Comparison of ENCODE assay signal across 1 cellular context in genomic region chr11:62574363-62575057, GRCh38.
A peak's percentile ranks its signal among the peaks of the same experiment; 100 is the strongest.
TF ChIP-seq lines count a peak whose summit lies in the region.

No MANE protein-coding gene starts in this region.

TF ChIP-seq in K562, 482 proteins besides CTCF, POLR2A, EP300 and RAD21 (continues in another document):
- peak; percentile 21; the same call in 1 of the 2 replicates for TF ChIP-seq SMARCA4 (IDR thresholded peaks at IDR 0.05)
- TF ChIP-seq KDM4B (IDR thresholded peaks at IDR 0.05; ENCODE audit: borderline replicate concordance in 2 of 2, low read depth in 1 of 2) = 0 out of 4 replicates have a peak, but pooled peaks of 1 of the 2 experiments have one; percentile 2
- TF ChIP-seq CREM (IDR thresholded peaks at IDR 0.05; ENCODE audit: low read depth) = peak; percentile 2; the same call in 1 of the 2 replicates
- no peak for TF ChIP-seq BCLAF1 (IDR thresholded peaks at IDR 0.05; ENCODE audit: borderline replicate concordance in 1 of 2, control insufficient read depth in 1 of 2, low read depth in 2 of 2, low read length in 1 of 2)
- TF ChIP-seq TAF9B (IDR thresholded peaks at IDR 0.05; ENCODE audit: partially characterized antibody) = no peak
- TF ChIP-seq ZHX1 (conservative IDR thresholded peaks at IDR 0.05; ENCODE audit: low read length) = no peak
- 0 out of 2 replicates have a peak, but pooled peaks have one; percentile 16 for TF ChIP-seq ZBTB9 (CRISPR knock-in tag; IDR thresholded peaks at IDR 0.05)
- TF ChIP-seq LCOR (CRISPR knock-in tag; IDR thresholded peaks at IDR 0.05) = peak; percentile 17; the same call in 1 of the 2 replicates
- TF ChIP-seq DDX20 (tag; IDR thresholded peaks at IDR 0.05; ENCODE audit: low read depth) = no peak
- peak; percentile 93; the same call in 1 of the 2 replicates for TF ChIP-seq CREB3L1 (IDR thresholded peaks at IDR 0.05; ENCODE audit: borderline replicate concordance, low read depth)
- TF ChIP-seq MXI1 (IDR thresholded peaks at IDR 0.05; ENCODE audit: low read depth, low read length) = 0 out of 2 replicates have a peak, but pooled peaks have one; percentile 25
- TF ChIP-seq THAP7 (CRISPR knock-in tag; IDR thresholded peaks at IDR 0.05) = no peak
- TF ChIP-seq ZNF76 (CRISPR knock-in tag; IDR thresholded peaks at IDR 0.05; ENCODE audit: borderline replicate concordance) = no peak
- 0 out of 2 replicates have a peak, but pooled peaks have one; percentile 19 for TF ChIP-seq MYNN (IDR thresholded peaks at IDR 0.05)
- no peak for TF ChIP-seq MYNN (CRISPR knock-in tag; IDR thresholded peaks at IDR 0.05)
- TF ChIP-seq HDAC1 (IDR thresholded peaks at IDR 0.05) = peak in 1 of 2 experiments; percentile 10; a peak in 2 of 4 replicates
- TF ChIP-seq RBM39 (optimal IDR thresholded peaks at IDR 0.05; ENCODE audit: low read depth, low read length) = peak; percentile 81
- peak; percentile 56 for TF ChIP-seq MEIS2 (IDR thresholded peaks at IDR 0.05; ENCODE audit: partially characterized antibody)
- TF ChIP-seq ZNF764 (CRISPR knock-in tag; IDR thresholded peaks at IDR 0.05; ENCODE audit: low read depth) = 0 out of 2 replicates have a peak, but pooled peaks have one; percentile 12
- TF ChIP-seq ESRRB (CRISPR knock-in tag; IDR thresholded peaks at IDR 0.05; ENCODE audit: borderline replicate concordance) = no peak
- TF ChIP-seq ZNF696 (CRISPR knock-in tag; conservative IDR thresholded peaks at IDR 0.05) = 0 out of 2 replicates have a peak, but pooled peaks have one; percentile 63
- TF ChIP-seq SMARCE1 (IDR thresholded peaks at IDR 0.05) = 0 out of 2 replicates have a peak, but pooled peaks have one; percentile 6
- TF ChIP-seq NKRF (IDR thresholded peaks at IDR 0.05; ENCODE audit: borderline replicate concordance) = peak; percentile 29; the same call in 1 of the 2 replicates
- TF ChIP-seq CREB5 (CRISPR knock-in tag; IDR thresholded peaks at IDR 0.05) = 0 out of 2 replicates have a peak, but pooled peaks have one; percentile 34
- TF ChIP-seq PBX2 (CRISPR knock-in tag; IDR thresholded peaks at IDR 0.05; ENCODE audit: low read depth) = no peak
- TF ChIP-seq PBX2 (tag; conservative IDR thresholded peaks at IDR 0.05; ENCODE audit: low read depth) = 0 out of 2 replicates have a peak, but pooled peaks have one; percentile 13
- TF ChIP-seq SIN3B (IDR thresholded peaks at IDR 0.05; ENCODE audit: low read depth) = 0 out of 2 replicates have a peak, but pooled peaks have one; percentile 34
- peak; percentile 43; the same call in 1 of the 2 replicates for TF ChIP-seq NR2C1 (IDR thresholded peaks at IDR 0.05)
- no peak for TF ChIP-seq NR2C1 (tag; IDR thresholded peaks at IDR 0.05)
- peak; percentile 35; the same call in 1 of the 2 replicates for TF ChIP-seq ZBTB7A (IDR thresholded peaks at IDR 0.05; ENCODE audit: borderline replicate concordance, control insufficient read depth, low read depth, low read length)
- TF ChIP-seq POLR2AphosphoS2 (IDR thresholded peaks at IDR 0.05; ENCODE audit: low read length) = peak; percentile 33; the same call in 1 of the 2 replicates
- 0 out of 2 replicates have a peak, but pooled peaks have one; percentile 30 for TF ChIP-seq NR2C2 (CRISPR knock-in tag; IDR thresholded peaks at IDR 0.05)
- peak; percentile 67 for TF ChIP-seq NR2C2 (tag; IDR thresholded peaks at IDR 0.05)
- 0 out of 4 replicates have a peak, but pooled peaks of 1 of the 2 experiments have one; percentile 21 for TF ChIP-seq MCM7 (IDR thresholded peaks at IDR 0.05)
- TF ChIP-seq HEY1 (CRISPR knock-in tag; IDR thresholded peaks at IDR 0.05; ENCODE audit: borderline replicate concordance) = no peak; the same call in 1 of the 2 replicates
- TF ChIP-seq RFX7 (CRISPR knock-in tag; IDR thresholded peaks at IDR 0.05) = peak; percentile 66
- 0 out of 2 replicates have a peak, but pooled peaks have one; percentile 27 for TF ChIP-seq E2F4 (CRISPR knock-in tag; IDR thresholded peaks at IDR 0.05; ENCODE audit: low read depth)
- peak; percentile 13 for TF ChIP-seq RBFOX2 (IDR thresholded peaks at IDR 0.05; ENCODE audit: low read depth, low read length)
- no peak for TF ChIP-seq ZNF740 (CRISPR knock-in tag; IDR thresholded peaks at IDR 0.05)
- peak in 1 of 2 experiments; percentile 26; a peak in 1 of 4 replicates for TF ChIP-seq ZNF740 (tag; IDR thresholded peaks at IDR 0.05)
- TF ChIP-seq MYC (IDR thresholded peaks at IDR 0.05; ENCODE audit: low read depth, low read length) = no peak
- peak; percentile 81; the same call in 1 of the 2 replicates for TF ChIP-seq MYC (CRISPR knock-in tag; IDR thresholded peaks at IDR 0.05; ENCODE audit: borderline replicate concordance, low read depth)
- peak; percentile 4 for TF ChIP-seq CCNT2 (IDR thresholded peaks at IDR 0.05; ENCODE audit: borderline replicate concordance, extremely low read depth, insufficient read length, low read depth, low read length)
- TF ChIP-seq TEAD1 (CRISPR knock-in tag; IDR thresholded peaks at IDR 0.05) = 0 out of 4 replicates have a peak, but pooled peaks of 1 of the 2 experiments have one; percentile 10
